ENCODE assay signal across 19 cellular contexts in the genomic region with DNA sequence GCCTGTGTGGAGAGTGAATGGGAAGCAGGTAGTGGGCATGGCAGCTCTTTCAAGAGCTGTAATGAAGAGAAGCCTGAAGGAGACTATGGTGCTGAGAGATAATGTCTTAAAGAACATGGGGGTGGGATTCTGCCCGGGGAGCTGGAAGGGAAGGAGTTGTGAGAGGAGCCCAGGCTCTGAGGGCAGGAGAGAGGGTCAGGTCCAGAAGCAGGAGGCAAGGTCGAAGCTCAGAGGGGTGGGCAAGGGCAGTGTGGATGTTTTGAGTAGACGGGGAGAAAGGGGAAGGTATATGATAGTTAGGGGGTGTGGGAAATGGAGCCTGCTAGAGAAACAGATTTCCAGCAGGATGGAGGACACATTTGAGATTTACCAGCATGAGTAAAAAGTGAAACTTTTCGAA. TPM values are rescaled to one million over a fixed set of nuclear protein-coding genes. Genes with fewer than 3 reads are reported as not detected.
DNase-seq lines count a peak whose midpoint lies in the region; ATAC-seq and TF ChIP-seq lines count a peak whose summit lies in the region.
"Had no signal": no experiment of that assay in that cellular context is flagged by ENCODE, and none has a peak within 500 bp of the region (broad histone marks: within the 10 kb centered on the region; RNA-seq: fewer than 3 reads in every experiment).

No MANE protein-coding gene starts in this region.

- POLR2A ChIA-PET in PC-9 (lab: Charles Lee; ENCODE audit: unreplicated experiment), result no interaction called here

- no peak for DNase-seq in activated naive CD4-positive, alpha-beta T cell treated with anti-CD3 and anti-CD28 coated beads, Interleukin-2, amount 10 ng/mL, durations not matched to agents 7 days and 5 days
- no peak for DNase-seq in activated naive CD4-positive, alpha-beta T cell treated with Interleukin-2 at 50 U/mL for 16 hours
- DNase-seq in PC-9 (no peak), endothelial cell (ENCODE audit: low spot score) (no peak), sciatic nerve (ENCODE audit: low spot score) (peak; percentile 47), brain microvascular endothelial cell (no peak), DMS153 treated with DMSO at 0.1 percent for 48 hours (lab: John Stamatoyannopoulos, UW; ENCODE audit: unreplicated experiment) (no peak)
- DNase-seq in stimulated activated CD8-positive, alpha-beta memory T cell treated with anti-CD3 and anti-CD28 coated beads, Interleukin-4, amount 100 ng/mL, for 48 hours, result no peak
- DNase-seq: erythroblast; GOT3; hypothalamus; MG63; NCI-H2171 treated with DMSO at 0.1 percent for 48 hours; stimulated activated CD4-positive, alpha-beta T cell treated with anti-CD3 and anti-CD28 coated beads, Interleukin-2, amount 100 ng/mL, for 24 hours; stimulated activated naive CD4-positive, alpha-beta T cell had no signal

- H3F3A ChIP-seq in PC-9 (ENCODE audit: insufficient read depth, low read depth), result peaks cover 11% of the 10 kb centered on the region; the same call in 1 of the 2 replicates

- intact Hi-C loops in PC-9 (cut with micrococcal nuclease; ENCODE audit: unreplicated experiment), result no loop called here
- intact Hi-C loops in sciatic nerve (cut with DNase I), result no loop called here

- TF ChIP-seq CTCF in PC-9 (conservative IDR thresholded peaks at IDR 0.05), result no peak
- no peak for TF ChIP-seq CTCF in endothelial cell (IDR thresholded peaks at IDR 0.05; ENCODE audit: unreplicated experiment)
- TF ChIP-seq CTCF in brain microvascular endothelial cell (IDR thresholded peaks at IDR 0.05; ENCODE audit: low read depth, low read length, missing control alignments), result no peak

- no peak overlapping the region for H3K27ac ChIP-seq in PC-9
- H3K27ac ChIP-seq in brain microvascular endothelial cell, result no peak overlapping the region
- H3K27ac ChIP-seq: cardiac muscle cell, psoas muscle had no signal

- peaks cover 28% of the 10 kb centered on the region for H3K4me1 ChIP-seq in PC-9 (replicated peaks; ENCODE audit: insufficient read depth)

- H3K4me3 ChIP-seq in PC-9 (no peak overlapping the region), brain microvascular endothelial cell (ENCODE audit: low read depth, low read length) (no peak overlapping the region)
- H3K4me3 ChIP-seq: cardiac muscle cell, lung had no signal

- H3K4me2 ChIP-seq in PC-9, result peak overlapping the region; percentile 97

- H3K79me2 ChIP-seq in PC-9 (ENCODE audit: low read depth), result peaks cover 58% of the 10 kb centered on the region

- no peak overlapping the region for H2AFZ ChIP-seq in PC-9

- H3K9me3 Mint-ChIP-seq in activated naive CD4-positive, alpha-beta T cell treated with anti-CD3 and anti-CD28 coated beads, Interleukin-2, amount 10 ng/mL, durations not matched to agents 7 days and 5 days, result no peaks in the 10 kb centered on the region
- H3K9me3 Mint-ChIP-seq in endothelial cell (ENCODE audit: unreplicated experiment), result no peaks in the 10 kb centered on the region

- BruUV-seq in PC-9 (replicated peaks; lab: Mats Ljungman, UMichigan), result no TSS peak

- H3K9me3 ChIP-seq in PC-9 (ENCODE audit: insufficient read depth, low read depth), result no peaks in the 10 kb centered on the region
- H3K9me3 ChIP-seq: MG63, psoas muscle had no signal

- in situ Hi-C loops in brain microvascular endothelial cell (cut with HindIII; ENCODE audit: low pct_ligation_motif_present, low sequenced_read_pairs), result no loop called here

- ATAC-seq in sciatic nerve, result no peak
- ATAC-seq: Panc1, psoas muscle had no signal

- peaks cover 12% of the 10 kb centered on the region for H3K36me3 Mint-ChIP-seq in activated naive CD4-positive, alpha-beta T cell treated with anti-CD3 and anti-CD28 coated beads, Interleukin-2, amount 10 ng/mL, durations not matched to agents 7 days and 5 days
- peaks cover 31% of the 10 kb centered on the region for H3K36me3 Mint-ChIP-seq in endothelial cell (ENCODE audit: low read depth, unreplicated experiment)

- H3K36me3 ChIP-seq in PC-9 (ENCODE audit: low read depth) (no peaks in the 10 kb centered on the region), brain microvascular endothelial cell (replicated peaks) (peaks cover 2% of the 10 kb centered on the region)

- CTCF ChIA-PET in activated naive CD4-positive, alpha-beta T cell treated with anti-CD3 and anti-CD28 coated beads, Interleukin-2, amount 10 ng/mL, durations not matched to agents 7 days and 5 days (lab: Charles Lee), result interaction anchor here (1.8 to 11.3 kb wide), 3 partner anchors 14 to 75 kb away, joined by 4 to 100 read pairs (median 10); a partner anchor contains a TSS
- CTCF ChIA-PET in PC-9 (lab: Charles Lee), result interaction anchor here (0.6 kb wide), 1 partner anchor 9 kb away, joined by 3 read pairs; no protein-coding TSS in a partner anchor

- peak overlapping the region; percentile 22 for H3K4me3 Mint-ChIP-seq in activated naive CD4-positive, alpha-beta T cell treated with anti-CD3 and anti-CD28 coated beads, Interleukin-2, amount 10 ng/mL, durations not matched to agents 7 days and 5 days
- H3K4me3 Mint-ChIP-seq in endothelial cell (ENCODE audit: unreplicated experiment), result peak overlapping the region; percentile 56

- peaks cover 43% of the 10 kb centered on the region for H3K4me1 Mint-ChIP-seq in activated naive CD4-positive, alpha-beta T cell treated with anti-CD3 and anti-CD28 coated beads, Interleukin-2, amount 10 ng/mL, durations not matched to agents 7 days and 5 days
- peaks cover 26% of the 10 kb centered on the region for H3K4me1 Mint-ChIP-seq in endothelial cell (ENCODE audit: unreplicated experiment)

- no peak overlapping the region for H3K27ac Mint-ChIP-seq in activated naive CD4-positive, alpha-beta T cell treated with anti-CD3 and anti-CD28 coated beads, Interleukin-2, amount 10 ng/mL, durations not matched to agents 7 days and 5 days
- no peak overlapping the region for H3K27ac Mint-ChIP-seq in endothelial cell (ENCODE audit: unreplicated experiment)

- H3K9me2 ChIP-seq in PC-9 (ENCODE audit: insufficient read depth), result no peaks in the 10 kb centered on the region

- peaks cover 22% of the 10 kb centered on the region for H4K20me1 ChIP-seq in PC-9 (ENCODE audit: insufficient read depth)

- H3K27me3 Mint-ChIP-seq in activated naive CD4-positive, alpha-beta T cell treated with anti-CD3 and anti-CD28 coated beads, Interleukin-2, amount 10 ng/mL, durations not matched to agents 7 days and 5 days, result no peaks in the 10 kb centered on the region
- H3K27me3 Mint-ChIP-seq in endothelial cell (ENCODE audit: unreplicated experiment), result peaks cover 12% of the 10 kb centered on the region

- H3K27me3 ChIP-seq in PC-9 (ENCODE audit: insufficient read depth, low read depth) (no peaks in the 10 kb centered on the region), brain microvascular endothelial cell (replicated peaks) (no peaks in the 10 kb centered on the region)
- H3K27me3 ChIP-seq: cardiac muscle cell, MG63 had no signal

RNA-seq across cellular contexts. Expression of a gene that starts 2.1 kb away (rescaled TPM):
- total RNA-seq in PC-9 (2021) (49.8 and 70.3 TPM in 2 replicates), endothelial cell (ENCODE audit: unreplicated experiment) (47.8 TPM), sciatic nerve (37.2 TPM)

RNA-seq across cellular contexts. Expression of a gene that starts 20.4 kb away (rescaled TPM):
- total RNA-seq in PC-9 (2021) (101 and 125 TPM in 2 replicates), endothelial cell (ENCODE audit: unreplicated experiment) (29.2 TPM), sciatic nerve (38.8 TPM)

RNA-seq across cellular contexts. Expression of a gene that starts 28.5 kb away (rescaled TPM):
- total RNA-seq in PC-9 (2021) (10.9 and 11.5 TPM in 2 replicates), endothelial cell (ENCODE audit: unreplicated experiment) (1.5 TPM), sciatic nerve (4.5 TPM)

RNA-seq across cellular contexts. Expression of a gene that starts 30.9 kb away (rescaled TPM):
- total RNA-seq in PC-9 (2021) (85.7 and 94.8 TPM in 2 replicates), endothelial cell (ENCODE audit: unreplicated experiment) (5.6 TPM), sciatic nerve (30.7 TPM)

RNA-seq across cellular contexts. Expression of a gene that starts 36.6 kb away (rescaled TPM):
- 1.1 and 2.5 TPM in 2 replicates for total RNA-seq in PC-9 (2021)
- total RNA-seq in endothelial cell (ENCODE audit: unreplicated experiment), result 0.77 TPM
- total RNA-seq in sciatic nerve, result 3.2 TPM
